12 cellular contexts compared by ENCODE assay signal in the genomic region with DNA sequence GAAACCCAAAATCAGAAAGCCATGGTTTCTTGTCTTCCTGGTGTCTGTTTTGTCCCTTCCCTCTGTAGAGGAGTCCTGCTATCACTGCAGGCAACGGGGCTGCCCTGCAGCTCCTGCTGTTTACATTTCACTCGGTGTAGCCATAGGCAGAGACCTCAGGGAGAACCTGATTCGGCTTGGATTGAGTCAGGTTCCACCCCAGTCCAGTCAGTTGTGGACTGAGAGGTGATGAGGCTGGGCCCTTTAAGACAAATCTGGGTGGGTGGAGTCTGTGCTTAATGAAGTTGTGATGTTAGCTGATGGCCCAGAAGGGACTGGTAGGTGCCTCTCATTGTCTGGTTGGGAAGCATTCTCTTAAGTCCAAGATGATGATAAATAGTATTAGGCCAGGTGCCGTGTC. TPM values are rescaled to one million over a fixed set of nuclear protein-coding genes. Genes with fewer than 3 reads are reported as not detected.
A peak's percentile ranks its signal among the peaks of the same experiment; 100 is the strongest.
DNase-seq lines count a peak whose midpoint lies in the region; ATAC-seq and TF ChIP-seq lines count a peak whose summit lies in the region.
"Had no signal": no experiment of that assay in that cellular context is flagged by ENCODE, and none has a peak within 500 bp of the region (broad histone marks: within the 10 kb centered on the region; RNA-seq: fewer than 3 reads in every experiment).

No MANE protein-coding gene starts in this region.

- peaks cover 85% of the 10 kb centered on the region for H3K79me2 ChIP-seq in DND-41 (ENCODE audit: insufficient read depth, low read length)

- H3K4me1 Mint-ChIP-seq in activated CD4-positive, alpha-beta memory T cell treated with anti-CD3 and anti-CD28 coated beads for 36 hours (ENCODE audit: low read depth), result peaks cover 21% of the 10 kb centered on the region

- TF ChIP-seq EP300 in gastroesophageal sphincter (IDR thresholded peaks at IDR 0.05), result no peak

- H3K4me1 ChIP-seq in DND-41 (ENCODE audit: insufficient read depth, low read length) (peaks cover 61% of the 10 kb centered on the region), gastroesophageal sphincter (peaks cover 8 to 100% (median 65%) of the 10 kb centered on the region in 3 donors), skeletal muscle tissue (ENCODE audit: control insufficient read depth in 3 of 3, insufficient read depth in 3 of 3, low read length in 3 of 3) (peaks cover 17 to 30% (median 25%) of the 10 kb centered on the region in 3 donors)

- intact Hi-C loops in activated CD4-positive, alpha-beta memory T cell treated with anti-CD3 and anti-CD28 coated beads for 36 hours (cut with micrococcal nuclease), result no loop called here

- H3K4me3 ChIP-seq in DND-41 (ENCODE audit: low read depth in 1 of 2, low read length in 2 of 2) (no peak overlapping the region), gastroesophageal sphincter (no peak overlapping the region), skeletal muscle tissue (ENCODE audit: low read length in 3 of 3) (no peak overlapping the region)

- H3K36me3 Mint-ChIP-seq in activated CD4-positive, alpha-beta memory T cell treated with anti-CD3 and anti-CD28 coated beads for 36 hours, result no peaks in the 10 kb centered on the region

- H3K27me3 Mint-ChIP-seq in activated CD4-positive, alpha-beta memory T cell treated with anti-CD3 and anti-CD28 coated beads for 36 hours, result no peaks in the 10 kb centered on the region
- H3K27me3 Mint-ChIP-seq: central memory CD8-positive, alpha-beta T cell had no signal

- TF ChIP-seq CTCF in DND-41 (IDR thresholded peaks at IDR 0.05; ENCODE audit: borderline replicate concordance, extremely low read depth, low read length, poor library complexity, severe bottlenecking) (no peak), RWPE1 (conservative IDR thresholded peaks at IDR 0.05; ENCODE audit: low read depth) (no peak), gastroesophageal sphincter (IDR thresholded peaks at IDR 0.05) (no peak)

- H3K4me3 Mint-ChIP-seq in activated CD4-positive, alpha-beta memory T cell treated with anti-CD3 and anti-CD28 coated beads for 36 hours, result no peak overlapping the region
- H3K4me3 Mint-ChIP-seq: central memory CD8-positive, alpha-beta T cell had no signal

- H3K27me3 ChIP-seq in DND-41 (ENCODE audit: insufficient read depth, low read length, poor library complexity) (no peaks in the 10 kb centered on the region), gastroesophageal sphincter (no peaks in the 10 kb centered on the region), skeletal muscle tissue (ENCODE audit: control insufficient read depth in 3 of 3, insufficient read depth in 3 of 3, low read length in 3 of 3) (no peaks in the 10 kb centered on the region)

- H3K4me2 ChIP-seq in DND-41 (ENCODE audit: insufficient read depth, low read length), result peak overlapping the region; percentile 6; the same call in 1 of the 2 replicates

- TF ChIP-seq POLR2A in gastroesophageal sphincter (IDR thresholded peaks at IDR 0.05), result no peak

- no peaks in the 10 kb centered on the region for H4K20me1 ChIP-seq in DND-41 (ENCODE audit: insufficient read depth, low read length)

- H2AFZ ChIP-seq in DND-41 (ENCODE audit: low read depth, low read length), result no peak overlapping the region
- H2AFZ ChIP-seq: parathyroid adenoma had no signal

- H3K27ac ChIP-seq in DND-41 (ENCODE audit: low read length) (peak overlapping the region; percentile 93), RWPE1 (peak overlapping the region; percentile 70), gastroesophageal sphincter (peak overlapping the region; percentile 6 to 82 (median 68)), skeletal muscle tissue (ENCODE audit: low read depth, low read length) (peak overlapping the region; percentile 60)
- H3K27ac ChIP-seq: parathyroid adenoma had no signal

- H3K9me3 ChIP-seq in DND-41 (ENCODE audit: insufficient read depth, low read length, severe bottlenecking), result no peaks in the 10 kb centered on the region
- H3K9me3 ChIP-seq in gastroesophageal sphincter, result no peaks in the 10 kb centered on the region
- no peaks in the 10 kb centered on the region for H3K9me3 ChIP-seq in skeletal muscle tissue (ENCODE audit: control insufficient read depth in 3 of 3, low read length in 3 of 3)

- 63 to 80% methylated on average over 3 of the region's 4 CpGs for WGBS in gastroesophageal sphincter (ENCODE audit: low coverage in 1 of 2), 2 donors

- no peaks in the 10 kb centered on the region; the same call in 1 of the 2 replicates for H3K36me3 ChIP-seq in DND-41 (ENCODE audit: insufficient read depth, low read length)
- no peaks in the 10 kb centered on the region for H3K36me3 ChIP-seq in gastroesophageal sphincter
- H3K36me3 ChIP-seq in skeletal muscle tissue (ENCODE audit: control insufficient read depth in 3 of 3, insufficient read depth in 3 of 3, low read length in 3 of 3), result no peaks in the 10 kb centered on the region

- peak overlapping the region; percentile 51; the same call in 1 of the 2 replicates for H3K9ac ChIP-seq in DND-41 (ENCODE audit: low read depth, low read length)
- H3K9ac ChIP-seq in skeletal muscle tissue (ENCODE audit: low read depth in 1 of 3, low read length in 3 of 3), result no peak overlapping the region
- H3K9ac ChIP-seq: parathyroid adenoma had no signal

- H3K9me3 Mint-ChIP-seq in activated CD4-positive, alpha-beta memory T cell treated with anti-CD3 and anti-CD28 coated beads for 36 hours, result no peaks in the 10 kb centered on the region
- H3K9me3 Mint-ChIP-seq: central memory CD8-positive, alpha-beta T cell had no signal

- POLR2A ChIA-PET in RWPE1 (lab: Yijun Ruan, JAX; ENCODE audit: low non-redundant PET), result no interaction called here
- POLR2A ChIA-PET in activated CD4-positive, alpha-beta memory T cell treated with anti-CD3 and anti-CD28 coated beads for 36 hours (lab: Charles Lee), result interaction anchor here (0.7 kb wide), 1 partner anchor 9 kb away, joined by 3 read pairs; no protein-coding TSS in a partner anchor

- CTCF ChIA-PET in RWPE1 (lab: Yijun Ruan, JAX), result no interaction called here
- CTCF ChIA-PET in activated CD4-positive, alpha-beta memory T cell treated with anti-CD3 and anti-CD28 coated beads for 36 hours (lab: Charles Lee), result no interaction called here

- DNase-seq in DND-41, result no peak
- no peak for DNase-seq in RWPE1 (ENCODE audit: low spot score)
- DNase-seq in activated CD4-positive, alpha-beta memory T cell treated with anti-CD3 and anti-CD28 coated beads for 36 hours, result no peak
- DNase-seq: left ventricle myocardium superior, NCI-H2171 had no signal

- ATAC-seq in DND-41 (ENCODE audit: insufficient read depth, low read depth) (no peak), gastroesophageal sphincter (no peak), GM19452 (IDR thresholded peaks at IDR 0.05; ENCODE audit: unreplicated experiment) (no peak), GM21360 (IDR thresholded peaks at IDR 0.05; ENCODE audit: unreplicated experiment) (no peak), HG03025 (IDR thresholded peaks at IDR 0.05; ENCODE audit: low FRiP score, unreplicated experiment) (no peak)

- no peak overlapping the region for H3K27ac Mint-ChIP-seq in activated CD4-positive, alpha-beta memory T cell treated with anti-CD3 and anti-CD28 coated beads for 36 hours

RNA-seq across cellular contexts. Expression of gene FLNB, which starts 35.7 kb away (rescaled TPM):
- 100 to 1,000 TPM in 1 of 4 donors, 10 to 100 TPM in 3; 60.2 to 138 (median 96.2) TPM for total RNA-seq in gastroesophageal sphincter
- total RNA-seq in skeletal muscle tissue, result 80.9 TPM
- 10 to 100 TPM; 23.1 to 26.0 TPM for total RNA-seq in activated CD4-positive, alpha-beta memory T cell treated with anti-CD3 and anti-CD28 coated beads for 36 hours
